8 cellular contexts compared by ENCODE assay signal in genomic region chr7:6258440-6259182, GRCh38. TPM values are rescaled to one million over a fixed set of nuclear protein-coding genes. Genes with fewer than 3 reads are reported as not detected.
A peak's percentile ranks its signal among the peaks of the same experiment; 100 is the strongest.
DNase-seq lines count a peak whose midpoint lies in the region; ATAC-seq and TF ChIP-seq lines count a peak whose summit lies in the region.
"Had no signal": no experiment of that assay in that cellular context is flagged by ENCODE, and none has a peak within 500 bp of the region (broad histone marks: within the 10 kb centered on the region; RNA-seq: fewer than 3 reads in every experiment).

No MANE protein-coding gene starts in this region.

- H3K4me3 ChIP-seq in HFF-Myc (replicated peaks; ENCODE audit: low read depth, low read length) (no peak overlapping the region), adipocyte (ENCODE audit: low read length) (peak overlapping the region; percentile 40), tibial nerve (no peak overlapping the region)

- peak overlapping the region; percentile 68 to 82 (median 72) for H3K4me3 Mint-ChIP-seq in immature natural killer cell
- no peak overlapping the region for H3K4me3 Mint-ChIP-seq in activated CD8-positive, alpha-beta memory T cell treated with anti-CD3 and anti-CD28 coated beads, Interleukin-2, amount 10 ng/mL, durations not matched to agents 7 days and 5 days
- H3K4me3 Mint-ChIP-seq in activated naive CD4-positive, alpha-beta T cell treated with anti-CD3 and anti-CD28 coated beads for 36 hours: no peak overlapping the region

- H3K27ac Mint-ChIP-seq in immature natural killer cell: peak overlapping the region; percentile 77 to 94 (median 90)
- H3K27ac Mint-ChIP-seq in activated CD8-positive, alpha-beta memory T cell treated with anti-CD3 and anti-CD28 coated beads, Interleukin-2, amount 10 ng/mL, durations not matched to agents 7 days and 5 days: no peak overlapping the region
- no peak overlapping the region for H3K27ac Mint-ChIP-seq in activated naive CD4-positive, alpha-beta T cell treated with anti-CD3 and anti-CD28 coated beads for 36 hours

- TF ChIP-seq EP300 in tibial nerve (IDR thresholded peaks at IDR 0.05): peak in 1 of 2 donors; percentile 62

- CTCF ChIA-PET in activated CD8-positive, alpha-beta memory T cell treated with anti-CD3 and anti-CD28 coated beads, Interleukin-2, amount 10 ng/mL, durations not matched to agents 7 days and 5 days (lab: Charles Lee): no interaction called here
- CTCF ChIA-PET in activated naive CD4-positive, alpha-beta T cell treated with anti-CD3 and anti-CD28 coated beads for 36 hours (lab: Charles Lee): interaction anchor here (1.1 kb wide), 1 partner anchor 12 kb away, joined by 3 read pairs; no protein-coding TSS in a partner anchor

- H3K36me3 ChIP-seq in adipocyte (ENCODE audit: control insufficient read depth, insufficient read depth, low read length, severe bottlenecking) (peaks cover 7% of the 10 kb centered on the region), tibial nerve (no peaks in the 10 kb centered on the region)

- peak; percentile 87 for DNase-seq in HFF-Myc (ENCODE audit: extremely low read depth, low read depth)
- DNase-seq in adipocyte (ENCODE audit: low read depth): peak; percentile 93
- DNase-seq in immature natural killer cell: peak in 1 of 3 donors; percentile 19
- no peak for DNase-seq in tibial nerve (ENCODE audit: low spot score in 2 of 2)
- no peak for DNase-seq in activated CD8-positive, alpha-beta memory T cell treated with anti-CD3 and anti-CD28 coated beads, Interleukin-2, amount 10 ng/mL, durations not matched to agents 7 days and 5 days
- DNase-seq in activated naive CD4-positive, alpha-beta T cell treated with anti-CD3 and anti-CD28 coated beads for 36 hours: no peak
- DNase-seq: activated CD4-positive, alpha-beta T cell treated with anti-CD3 and anti-CD28 coated beads, Interleukin-2, amount 50 U/mL, for 48 hours had no signal

- WGBS in tibial nerve, 2 donors: 31% methylated on average over 5 of the region's 5 CpGs

- H3K27me3 Mint-ChIP-seq in immature natural killer cell (ENCODE audit: low read depth in 3 of 3): peaks cover 0 to 1% (median 0%) of the 10 kb centered on the region in 3 donors
- H3K27me3 Mint-ChIP-seq in activated CD8-positive, alpha-beta memory T cell treated with anti-CD3 and anti-CD28 coated beads, Interleukin-2, amount 10 ng/mL, durations not matched to agents 7 days and 5 days: peaks cover 65% of the 10 kb centered on the region
- peaks cover 9% of the 10 kb centered on the region for H3K27me3 Mint-ChIP-seq in activated naive CD4-positive, alpha-beta T cell treated with anti-CD3 and anti-CD28 coated beads for 36 hours (ENCODE audit: low read depth)

- peaks cover 87% of the 10 kb centered on the region for H3K4me1 ChIP-seq in adipocyte (ENCODE audit: control insufficient read depth, insufficient read depth, low read length)
- peaks cover 0 to 90% (median 66%) of the 10 kb centered on the region in 4 donors for H3K4me1 ChIP-seq in tibial nerve

- intact Hi-C loops in activated naive CD4-positive, alpha-beta T cell treated with anti-CD3 and anti-CD28 coated beads for 36 hours (cut with micrococcal nuclease): loop anchor here (5.0 kb wide), 1 partner anchor 179 kb away; no protein-coding TSS in a partner anchor

- no peak for TF ChIP-seq POLR2A in tibial nerve (IDR thresholded peaks at IDR 0.05)

- H3K27me3 ChIP-seq in adipocyte (replicated peaks; ENCODE audit: control insufficient read depth, insufficient read depth, low read length) (no peaks in the 10 kb centered on the region), tibial nerve (no peaks in the 10 kb centered on the region)

- no peaks in the 10 kb centered on the region for H3K36me3 Mint-ChIP-seq in immature natural killer cell
- H3K36me3 Mint-ChIP-seq in activated CD8-positive, alpha-beta memory T cell treated with anti-CD3 and anti-CD28 coated beads, Interleukin-2, amount 10 ng/mL, durations not matched to agents 7 days and 5 days: no peaks in the 10 kb centered on the region
- H3K36me3 Mint-ChIP-seq in activated naive CD4-positive, alpha-beta T cell treated with anti-CD3 and anti-CD28 coated beads for 36 hours (ENCODE audit: low read depth): no peaks in the 10 kb centered on the region

- no peak for ATAC-seq in activated CD8-positive, alpha-beta memory T cell treated with anti-CD3 and anti-CD28 coated beads, Interleukin-2, amount 10 ng/mL, durations not matched to agents 7 days and 5 days
- no peak for ATAC-seq in HG02840 (IDR thresholded peaks at IDR 0.05; ENCODE audit: low FRiP score, unreplicated experiment)

- peaks cover 59 to 72% of the 10 kb centered on the region in 2 donors for H3K4me1 Mint-ChIP-seq in immature natural killer cell
- peaks cover 24% of the 10 kb centered on the region for H3K4me1 Mint-ChIP-seq in activated CD8-positive, alpha-beta memory T cell treated with anti-CD3 and anti-CD28 coated beads, Interleukin-2, amount 10 ng/mL, durations not matched to agents 7 days and 5 days
- peaks cover 29% of the 10 kb centered on the region for H3K4me1 Mint-ChIP-seq in activated naive CD4-positive, alpha-beta T cell treated with anti-CD3 and anti-CD28 coated beads for 36 hours (ENCODE audit: low read depth)

- peak overlapping the region in 3 of 4 donors; percentile 41 to 91 (median 78) for H3K27ac ChIP-seq in tibial nerve

- peak overlapping the region; percentile 70 for H3K9ac ChIP-seq in adipocyte (ENCODE audit: low read length)

- TF ChIP-seq CTCF in HFF-Myc (IDR thresholded peaks at IDR 0.05; ENCODE audit: low read depth, low read length, missing control alignments) (no peak), tibial nerve (IDR thresholded peaks at IDR 0.05) (peak in 1 of 5 experiments; percentile 3)

- no peaks in the 10 kb centered on the region for H3K9me3 ChIP-seq in adipocyte (ENCODE audit: control insufficient read depth, low read length)
- H3K9me3 ChIP-seq in tibial nerve: no peaks in the 10 kb centered on the region

- no peaks in the 10 kb centered on the region for H3K9me3 Mint-ChIP-seq in immature natural killer cell
- H3K9me3 Mint-ChIP-seq in activated CD8-positive, alpha-beta memory T cell treated with anti-CD3 and anti-CD28 coated beads, Interleukin-2, amount 10 ng/mL, durations not matched to agents 7 days and 5 days (ENCODE audit: low read depth): no peaks in the 10 kb centered on the region
- H3K9me3 Mint-ChIP-seq in activated naive CD4-positive, alpha-beta T cell treated with anti-CD3 and anti-CD28 coated beads for 36 hours: no peaks in the 10 kb centered on the region

RNA-seq across cellular contexts. Expression of gene CYTH3, which starts 13.8 kb away (rescaled TPM):
- 10 to 100 TPM in 1 of 3 donors, 1 to 10 TPM in 2; 1.2 to 19.3 (median 5.8) TPM for polyA plus RNA-seq in immature natural killer cell
- total RNA-seq in tibial nerve: 10 to 100 TPM; 49.2 to 61.2 (median 53.2) TPM
- 1 to 10 TPM in 1 of 2 experiments, under 1 TPM in 1; 0.73 to 1.3 TPM for total RNA-seq in activated CD8-positive, alpha-beta memory T cell treated with anti-CD3 and anti-CD28 coated beads, Interleukin-2, amount 10 ng/mL, durations not matched to agents 7 days and 5 days
- total RNA-seq in activated naive CD4-positive, alpha-beta T cell treated with anti-CD3 and anti-CD28 coated beads for 36 hours: 1 to 10 TPM; 1.1 TPM

Comparison
In these comparisons a context has a peak if more than half of its experiments do, and no peak if none do; other contexts are left out.
1. DNase-seq: peak in HFF-Myc (single experiment) and adipocyte (single experiment); none in tibial nerve (0 of 2), activated CD8-positive, alpha-beta memory T cell treated with anti-CD3 and anti-CD28 coated beads, Interleukin-2, amount 10 ng/mL, durations not matched to agents 7 days and 5 days (single experiment) and activated naive CD4-positive, alpha-beta T cell treated with anti-CD3 and anti-CD28 coated beads for 36 hours (single experiment).
2. H3K27ac Mint-ChIP-seq: peak in immature natural killer cell (6 of 6); none in activated CD8-positive, alpha-beta memory T cell treated with anti-CD3 and anti-CD28 coated beads, Interleukin-2, amount 10 ng/mL, durations not matched to agents 7 days and 5 days (single experiment) and activated naive CD4-positive, alpha-beta T cell treated with anti-CD3 and anti-CD28 coated beads for 36 hours (single experiment).
3. H3K4me3 Mint-ChIP-seq: peak in immature natural killer cell (5 of 5); none in activated CD8-positive, alpha-beta memory T cell treated with anti-CD3 and anti-CD28 coated beads, Interleukin-2, amount 10 ng/mL, durations not matched to agents 7 days and 5 days (single experiment) and activated naive CD4-positive, alpha-beta T cell treated with anti-CD3 and anti-CD28 coated beads for 36 hours (single experiment).
4. RNA of gene CYTH3, which starts 13.8 kb away (total RNA-seq): 49.2 to 61.2 TPM in tibial nerve; 0.73 to 1.3 TPM in activated CD8-positive, alpha-beta memory T cell treated with anti-CD3 and anti-CD28 coated beads, Interleukin-2, amount 10 ng/mL, durations not matched to agents 7 days and 5 days and 1.1 TPM in activated naive CD4-positive, alpha-beta T cell treated with anti-CD3 and anti-CD28 coated beads for 36 hours; every median in the first group is over 10 times any median in the second.